ENCODE assay signal across 14 cellular contexts in the genomic region with DNA sequence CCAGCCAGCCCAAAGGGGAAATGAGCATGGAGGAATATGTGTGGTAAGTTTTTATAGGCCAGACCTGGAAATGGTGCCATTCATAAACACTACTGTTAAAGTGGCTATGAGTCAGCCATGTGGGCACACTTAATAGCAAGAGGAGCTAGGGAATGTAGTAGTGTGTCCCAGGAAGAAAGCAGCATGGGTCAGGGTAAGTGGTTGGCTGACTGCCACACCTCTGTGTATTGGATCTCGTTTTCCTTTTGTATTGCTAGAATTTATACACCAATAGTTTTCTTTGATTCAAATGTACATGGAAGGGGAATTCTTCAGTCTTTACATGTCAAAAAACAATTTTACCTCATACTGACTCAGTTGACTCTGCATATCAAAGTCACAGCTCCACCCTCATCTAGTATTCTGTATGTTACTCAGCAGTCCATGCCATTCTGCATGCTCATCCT. TPM values are rescaled to one million over a fixed set of nuclear protein-coding genes. Genes with fewer than 3 reads are reported as not detected.
DNase-seq lines count a peak whose midpoint lies in the region; TF ChIP-seq lines count a peak whose summit lies in the region.
"Had no signal": no experiment of that assay in that cellular context is flagged by ENCODE, and none has a peak within 500 bp of the region (broad histone marks: within the 10 kb centered on the region; RNA-seq: fewer than 3 reads in every experiment).

No MANE protein-coding gene starts in this region.

- TF ChIP-seq CTCF in A673 (conservative IDR thresholded peaks at IDR 0.05; ENCODE audit: low read depth, low read length) (no peak), vagina (IDR thresholded peaks at IDR 0.05) (no peak)

- peak; percentile 45 for DNase-seq in A673 (ENCODE audit: low spot score)
- peak; percentile 31 for DNase-seq in HCEC 1CT
- DNase-seq in T1000 (lab: John Stamatoyannopoulos, UW): peak; percentile 45
- DNase-seq in islet precursor cell: peak; percentile 59
- DNase-seq in NCI-H2081 treated with DMSO at 0.1 percent for 48 hours (lab: John Stamatoyannopoulos, UW): no peak
- DNase-seq in vagina (ENCODE audit: extremely low spot score in 2 of 2): no peak
- DNase-seq in inferior parietal cortex (ENCODE audit: extremely low spot score): no peak
- no peak for DNase-seq in DMS79 (lab: John Stamatoyannopoulos, UW)
- DNase-seq: AML-193, heart left ventricle, KG1, NCI-H446, nucleus accumbens, RPMI8226 had no signal

- intact Hi-C loops in A673 (cut with micrococcal nuclease; ENCODE audit: unreplicated experiment): no loop called here
- intact Hi-C loops in vagina (cut with DNase I): no loop called here

- no peaks in the 10 kb centered on the region for H3K4me1 ChIP-seq in A673 (ENCODE audit: insufficient read depth, low read length, poor library complexity, severe bottlenecking)
- H3K4me1 ChIP-seq in vagina: no peaks in the 10 kb centered on the region

- no peak for TF ChIP-seq POLR2A in vagina (IDR thresholded peaks at IDR 0.05)

- BruUV-seq in A673 (replicated peaks; lab: Mats Ljungman, UMichigan): no TSS peak

- H3K9me3 ChIP-seq in A673 (ENCODE audit: low read depth, low read length, poor library complexity, severe bottlenecking): no peaks in the 10 kb centered on the region
- no peaks in the 10 kb centered on the region for H3K9me3 ChIP-seq in vagina
- H3K9me3 ChIP-seq: heart left ventricle had no signal

- H3K27me3 ChIP-seq in A673 (replicated peaks; ENCODE audit: insufficient read depth, low read depth, low read length, poor library complexity): peaks cover 6% of the 10 kb centered on the region
- no peaks in the 10 kb centered on the region for H3K27me3 ChIP-seq in vagina
- H3K27me3 ChIP-seq: heart left ventricle had no signal

- POLR2A ChIA-PET in A673 (lab: Charles Lee; ENCODE audit: low non-redundant PET): no interaction called here

- no peaks in the 10 kb centered on the region for H3K36me3 ChIP-seq in A673 (ENCODE audit: insufficient read depth, low read length, poor library complexity, severe bottlenecking)
- H3K36me3 ChIP-seq in vagina: no peaks in the 10 kb centered on the region
- H3K36me3 ChIP-seq: heart left ventricle had no signal

- H3K27ac ChIP-seq in A673 (ENCODE audit: low read depth, low read length, poor library complexity, severe bottlenecking) (no peak overlapping the region), vagina (no peak overlapping the region)
- H3K27ac ChIP-seq: heart left ventricle had no signal

- H3K4me3 ChIP-seq in A673 (ENCODE audit: low read depth, low read length, poor library complexity, severe bottlenecking) (no peak overlapping the region), vagina (no peak overlapping the region)
- H3K4me3 ChIP-seq: heart left ventricle had no signal

- CTCF ChIA-PET in A673 (lab: Charles Lee): no interaction called here

RNA-seq across cellular contexts. Expression of a gene that starts 22.9 kb away (rescaled TPM):
- total RNA-seq in A673 (2021) (3.9 and 4.3 TPM in 2 replicates), vagina (66.5 TPM)

Comparison
In these comparisons a context has a peak if more than half of its experiments do, and no peak if none do; other contexts are left out.
1. DNase-seq: peak in A673 (single experiment), HCEC 1CT (single experiment), T1000 (single experiment) and islet precursor cell (single experiment); none in NCI-H2081 treated with DMSO at 0.1 percent for 48 hours (single experiment), vagina (0 of 2), inferior parietal cortex (single experiment) and DMS79 (single experiment).
2. RNA of a gene that starts 22.9 kb away (total RNA-seq): 66.5 TPM in vagina (single experiment); 3.9 to 4.3 TPM in A673; every median in the first group is over 10 times any median in the second.